In genomic region chr13:42381165-42381425, GRCh38 we compare ENCODE assay signal across 19 cellular contexts.
"Had no signal": no experiment of that assay in that cellular context is flagged by ENCODE, and none has a peak within 500 bp of the region (broad histone marks: within the 10 kb centered on the region; RNA-seq: fewer than 3 reads in every experiment).

No MANE protein-coding gene starts in this region.

- H3K27ac ChIP-seq: coronary artery, esophagus squamous epithelium, gastroesophageal sphincter, pancreas, transverse colon had no signal

- H3K27me3 ChIP-seq: esophagus squamous epithelium, gastroesophageal sphincter, pancreas, transverse colon had no signal

- H3K27ac Mint-ChIP-seq: WTC11 had no signal

- ATAC-seq: gastroesophageal sphincter, left ventricle myocardium superior, pancreas, right cardiac atrium, WTC11 had no signal

- H3K4me1 ChIP-seq: esophagus squamous epithelium, gastroesophageal sphincter, pancreas, transverse colon had no signal

- H3K4me3 Mint-ChIP-seq: nephron, WTC11 had no signal

- H3K4me1 Mint-ChIP-seq: nephron had no signal

- DNase-seq: activated naive CD4-positive, alpha-beta T cell treated with Interleukin-2 at 50 U/mL for 16 hours; activated T-cell treated with anti-CD3 and anti-CD28 coated beads, Interleukin-2, amount 50 U/mL, for 48 hours; cerebellar nuclear complex; esophagus squamous epithelium; head of caudate nucleus; hypothalamus; left ventricle myocardium superior; pancreas; right cardiac atrium; stimulated activated CD4-positive, alpha-beta T cell treated with anti-CD3 and anti-CD28 coated beads, Interleukin-12 subunit alpha, Interleukin-12 subunit beta, amount 100 ng/mL, for 4 hours; stimulated activated CD4-positive, alpha-beta T cell treated with anti-CD3 and anti-CD28 coated beads, Interleukin-4, amount 100 ng/mL, for 4 hours; T-helper 9 cell; transverse colon had no signal

- H3K36me3 ChIP-seq: esophagus squamous epithelium, gastroesophageal sphincter, pancreas, transverse colon had no signal

- H3K27me3 Mint-ChIP-seq: activated CD4-positive, alpha-beta memory T cell treated with anti-CD3 and anti-CD28 coated beads for 36 hours; activated CD4-positive, alpha-beta T cell treated with anti-CD3 and anti-CD28 coated beads for 36 hours had no signal

- H3K4me3 ChIP-seq: coronary artery, esophagus squamous epithelium, gastroesophageal sphincter, pancreas, transverse colon had no signal

- H3K9me3 ChIP-seq: esophagus squamous epithelium, gastroesophageal sphincter, pancreas, transverse colon had no signal
